Comparison of ENCODE assay signal across 3 cellular contexts in the genomic region with DNA sequence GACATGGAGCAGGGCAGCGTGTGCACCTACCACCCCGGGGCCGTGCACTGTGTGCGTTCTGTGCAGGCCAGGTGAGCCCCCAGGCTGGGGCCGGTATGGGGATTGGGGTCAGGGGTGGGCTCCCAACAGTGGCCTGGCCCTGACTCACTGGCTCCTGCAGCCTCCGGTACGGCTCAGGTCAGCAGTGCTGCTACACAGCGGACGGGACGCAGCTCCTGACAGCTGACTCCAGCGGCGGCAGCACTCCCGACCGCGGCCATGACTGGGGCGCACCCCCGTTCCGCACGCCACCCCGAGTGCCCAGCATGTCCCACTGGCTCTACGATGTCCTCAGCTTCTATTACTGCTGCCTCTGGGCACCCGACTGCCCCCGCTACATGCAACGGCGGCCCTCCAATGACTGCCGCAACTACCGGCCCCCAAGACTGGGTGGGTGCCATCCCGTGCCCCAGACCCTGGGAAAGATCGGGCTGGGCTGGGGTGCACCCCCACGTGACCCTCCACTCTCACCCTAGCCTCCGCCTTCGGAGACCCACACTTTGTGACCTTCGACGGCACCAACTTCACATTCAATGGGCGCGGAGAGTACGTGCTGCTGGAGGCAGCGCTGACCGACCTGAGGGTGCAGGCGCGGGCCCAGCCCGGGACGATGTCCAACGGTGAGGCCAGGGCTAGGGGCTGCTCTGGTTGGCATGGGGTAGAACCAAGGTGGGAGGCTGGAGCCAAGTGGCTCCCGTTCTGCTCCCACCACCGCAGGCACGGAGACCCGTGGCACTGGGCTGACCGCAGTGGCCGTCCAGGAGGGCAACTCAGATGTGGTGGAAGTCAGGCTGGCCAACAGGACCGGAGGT.
TF ChIP-seq lines count a peak whose summit lies in the region.

No MANE protein-coding gene starts in this region.

TF ChIP-seq in SK-N-SH, 30 proteins besides CTCF, POLR2A, EP300 and RAD21:
- TF ChIP-seq FOXM1 (IDR thresholded peaks at IDR 0.05; ENCODE audit: low read depth) (no peak), EZH2phosphoT487 (IDR thresholded peaks at IDR 0.05; ENCODE audit: borderline replicate concordance, low read depth) (no peak), SMC3 (IDR thresholded peaks at IDR 0.05; ENCODE audit: low read depth, low read length) (no peak), CHD2 (IDR thresholded peaks at IDR 0.05; ENCODE audit: low read length, partially characterized antibody) (no peak), FOSL2 (IDR thresholded peaks at IDR 0.05; ENCODE audit: borderline replicate concordance, low read depth) (no peak), TAF1 (IDR thresholded peaks at IDR 0.05; ENCODE audit: borderline replicate concordance, low read depth, low read length) (no peak), FOXJ3 (CRISPR knock-in tag; IDR thresholded peaks at IDR 0.05) (no peak), JUND (IDR thresholded peaks at IDR 0.05) (no peak), TCF12 (IDR thresholded peaks at IDR 0.05) (no peak), GATA2 (CRISPR knock-in tag; IDR thresholded peaks at IDR 0.05) (no peak)
- TF ChIP-seq, protein P1, sequence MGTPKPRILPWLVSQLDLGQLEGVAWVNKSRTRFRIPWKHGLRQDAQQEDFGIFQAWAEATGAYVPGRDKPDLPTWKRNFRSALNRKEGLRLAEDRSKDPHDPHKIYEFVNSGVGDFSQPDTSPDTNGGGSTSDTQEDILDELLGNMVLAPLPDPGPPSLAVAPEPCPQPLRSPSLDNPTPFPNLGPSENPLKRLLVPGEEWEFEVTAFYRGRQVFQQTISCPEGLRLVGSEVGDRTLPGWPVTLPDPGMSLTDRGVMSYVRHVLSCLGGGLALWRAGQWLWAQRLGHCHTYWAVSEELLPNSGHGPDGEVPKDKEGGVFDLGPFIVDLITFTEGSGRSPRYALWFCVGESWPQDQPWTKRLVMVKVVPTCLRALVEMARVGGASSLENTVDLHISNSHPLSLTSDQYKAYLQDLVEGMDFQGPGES (IDR thresholded peaks at IDR 0.05; ENCODE audit: low read depth, low read length), result no peak

TF ChIP-seq in SK-N-SH treated with all-trans-retinoic acid at 6 μM for 48 hours, 23 proteins besides CTCF, POLR2A, EP300 and RAD21:
- no peak for TF ChIP-seq ZNF8 (CRISPR knock-in tag; IDR thresholded peaks at IDR 0.05)
- TF ChIP-seq CSDC2 (CRISPR knock-in tag; IDR thresholded peaks at IDR 0.05), result no peak
- TF ChIP-seq ZNF70 (CRISPR knock-in tag; IDR thresholded peaks at IDR 0.05), result no peak
- no peak for TF ChIP-seq TOX (CRISPR knock-in tag; IDR thresholded peaks at IDR 0.05; ENCODE audit: borderline replicate concordance)
- TF ChIP-seq PATZ1 (CRISPR knock-in tag; IDR thresholded peaks at IDR 0.05; ENCODE audit: borderline replicate concordance), result no peak
- no peak for TF ChIP-seq PPARA (CRISPR knock-in tag; IDR thresholded peaks at IDR 0.05; ENCODE audit: borderline replicate concordance)
- TF ChIP-seq ZFP30 (CRISPR knock-in tag; IDR thresholded peaks at IDR 0.05), result no peak
- TF ChIP-seq ZC3H10 (CRISPR knock-in tag; IDR thresholded peaks at IDR 0.05), result no peak

TF ChIP-seq in HepG2, 621 proteins besides CTCF, POLR2A, EP300 and RAD21:
- no peak for TF ChIP-seq MED8 (CRISPR knock-in tag; IDR thresholded peaks at IDR 0.05; ENCODE audit: insufficient replicate concordance)
- no peak for TF ChIP-seq NAIF1 (CRISPR knock-in tag; IDR thresholded peaks at IDR 0.05; ENCODE audit: borderline replicate concordance)
- no peak for TF ChIP-seq ARHGAP35 (CRISPR knock-in tag; IDR thresholded peaks at IDR 0.05; ENCODE audit: borderline replicate concordance)
- no peak for TF ChIP-seq MZF1 (CRISPR knock-in tag; IDR thresholded peaks at IDR 0.05; ENCODE audit: borderline replicate concordance)
- no peak for TF ChIP-seq SMAD9 (CRISPR knock-in tag; IDR thresholded peaks at IDR 0.05)
- no peak for TF ChIP-seq DMAP1 (CRISPR knock-in tag; IDR thresholded peaks at IDR 0.05)
- TF ChIP-seq, protein P2, sequence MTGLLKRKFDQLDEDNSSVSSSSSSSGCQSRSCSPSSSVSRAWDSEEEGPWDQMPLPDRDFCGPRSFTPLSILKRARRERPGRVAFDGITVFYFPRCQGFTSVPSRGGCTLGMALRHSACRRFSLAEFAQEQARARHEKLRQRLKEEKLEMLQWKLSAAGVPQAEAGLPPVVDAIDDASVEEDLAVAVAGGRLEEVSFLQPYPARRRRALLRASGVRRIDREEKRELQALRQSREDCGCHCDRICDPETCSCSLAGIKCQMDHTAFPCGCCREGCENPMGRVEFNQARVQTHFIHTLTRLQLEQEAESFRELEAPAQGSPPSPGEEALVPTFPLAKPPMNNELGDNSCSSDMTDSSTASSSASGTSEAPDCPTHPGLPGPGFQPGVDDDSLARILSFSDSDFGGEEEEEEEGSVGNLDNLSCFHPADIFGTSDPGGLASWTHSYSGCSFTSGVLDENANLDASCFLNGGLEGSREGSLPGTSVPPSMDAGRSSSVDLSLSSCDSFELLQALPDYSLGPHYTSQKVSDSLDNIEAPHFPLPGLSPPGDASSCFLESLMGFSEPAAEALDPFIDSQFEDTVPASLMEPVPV (CRISPR knock-in tag; IDR thresholded peaks at IDR 0.05), result no peak
- no peak for TF ChIP-seq PITX1 (CRISPR knock-in tag; IDR thresholded peaks at IDR 0.05)
- TF ChIP-seq ZBTB42 (CRISPR knock-in tag; IDR thresholded peaks at IDR 0.05), result no peak
- no peak for TF ChIP-seq PTBP1 (IDR thresholded peaks at IDR 0.05; ENCODE audit: low read depth, low read length, poor library complexity, severe bottlenecking)
- TF ChIP-seq ERF (CRISPR knock-in tag; IDR thresholded peaks at IDR 0.05), result no peak
- no peak for TF ChIP-seq SRSF9 (IDR thresholded peaks at IDR 0.05; ENCODE audit: borderline replicate concordance, insufficient read depth, low read depth, low read length, poor library complexity, severe bottlenecking)
- no peak for TF ChIP-seq GABPB1 (CRISPR knock-in tag; IDR thresholded peaks at IDR 0.05)
